In genomic region chr9:42275141-42275540, GRCh38 we compare ENCODE assay signal across 33 cellular contexts.
"Had no signal": no experiment of that assay in that cellular context is flagged by ENCODE, and none has a peak within 500 bp of the region (broad histone marks: within the 10 kb centered on the region; RNA-seq: fewer than 3 reads in every experiment).

No MANE protein-coding gene starts in this region.

- H3K27me3 ChIP-seq: MG63 had no signal

- H3K27ac ChIP-seq: KMS-11 had no signal

- H3K36me3 ChIP-seq: MG63 had no signal

- DNase-seq: Karpas-422, Kasumi-1, MG63, MM.1S, MV-4-11, NCI-H1048, NCI-H1092, NCI-H1092 treated with DMSO at 0.1 percent for 48 hours, NCI-H1105, NCI-H1105 treated with DMSO at 0.1 percent for 48 hours, NCI-H1417, NCI-H1417 treated with DMSO at 0.1 percent for 48 hours, NCI-H1436, NCI-H1436 treated with DMSO at 0.1 percent for 48 hours, NCI-H1694, NCI-H1694 treated with DMSO at 0.1 percent for 48 hours, NCI-H187, NCI-H187 treated with DMSO at 0.1 percent for 48 hours, NCI-H1930, NCI-H2029, NCI-H2029 treated with DMSO at 0.1 percent for 48 hours, NCI-H2081 treated with DMSO at 0.1 percent for 48 hours, NCI-H2107, NCI-H2171, NCI-H2171 treated with DMSO at 0.1 percent for 48 hours, NCI-H2227 treated with DMSO at 0.1 percent for 48 hours, NCI-H226, NCI-H345, NCI-H446, NCI-H446 treated with DMSO at 0.1 percent for 48 hours, NCI-H510A, NCI-H510A treated with DMSO at 0.1 percent for 48 hours had no signal

- H3K4me3 ChIP-seq: MG63 had no signal

- H3K9me3 ChIP-seq: MG63 had no signal
